ENCODE assay signal across 8 cellular contexts in genomic region chr10:7407368-7408002, GRCh38. TPM values are rescaled to one million over a fixed set of nuclear protein-coding genes. Genes with fewer than 3 reads are reported as not detected.
DNase-seq lines count a peak whose midpoint lies in the region; ATAC-seq and TF ChIP-seq lines count a peak whose summit lies in the region.

No MANE protein-coding gene starts in this region.

- H3K4me3 ChIP-seq in mononuclear cell (ENCODE audit: low read length), result peak overlapping the region; percentile 74

- H3K27ac ChIP-seq in cingulate gyrus (ENCODE audit: low read depth, low read length), result peak overlapping the region; percentile 69

- CTCF ChIA-PET in activated naive CD4-positive, alpha-beta T cell treated with anti-CD3 and anti-CD28 coated beads, Interleukin-2, amount 10 ng/mL, durations not matched to agents 7 days and 5 days (lab: Charles Lee), result interaction anchor here (0.7 to 6.2 kb wide), 5 partner anchors 138 to 487 kb away, joined by 3 to 56 read pairs (median 7); no protein-coding TSS in a partner anchor

- H3K27me3 Mint-ChIP-seq in activated naive CD4-positive, alpha-beta T cell treated with anti-CD3 and anti-CD28 coated beads, Interleukin-2, amount 10 ng/mL, durations not matched to agents 7 days and 5 days, result peaks cover 16% of the 10 kb centered on the region
- peaks cover 90% of the 10 kb centered on the region for H3K27me3 Mint-ChIP-seq in type B pancreatic cell

- TF ChIP-seq CTCF in type B pancreatic cell (conservative IDR thresholded peaks at IDR 0.05), result no peak

- H3K9me3 Mint-ChIP-seq in activated naive CD4-positive, alpha-beta T cell treated with anti-CD3 and anti-CD28 coated beads, Interleukin-2, amount 10 ng/mL, durations not matched to agents 7 days and 5 days, result no peaks in the 10 kb centered on the region
- no peaks in the 10 kb centered on the region for H3K9me3 Mint-ChIP-seq in type B pancreatic cell

- peaks cover 10% of the 10 kb centered on the region for H3K27me3 ChIP-seq in mononuclear cell (ENCODE audit: insufficient read depth, low read length)

- H3K36me3 Mint-ChIP-seq in activated naive CD4-positive, alpha-beta T cell treated with anti-CD3 and anti-CD28 coated beads, Interleukin-2, amount 10 ng/mL, durations not matched to agents 7 days and 5 days, result peaks cover 32% of the 10 kb centered on the region
- H3K36me3 Mint-ChIP-seq in type B pancreatic cell, result peaks cover 8% of the 10 kb centered on the region

- H3K4me3 Mint-ChIP-seq in activated naive CD4-positive, alpha-beta T cell treated with anti-CD3 and anti-CD28 coated beads, Interleukin-2, amount 10 ng/mL, durations not matched to agents 7 days and 5 days, result peak overlapping the region; percentile 90
- H3K4me3 Mint-ChIP-seq in type B pancreatic cell, result peak overlapping the region; percentile 87

- DNase-seq in activated naive CD4-positive, alpha-beta T cell treated with anti-CD3 and anti-CD28 coated beads, Interleukin-2, amount 10 ng/mL, durations not matched to agents 7 days and 5 days, result peak; percentile 29
- DNase-seq in activated naive CD4-positive, alpha-beta T cell (lab: John Stamatoyannopoulos, UW), result no peak
- DNase-seq in type B pancreatic cell (ENCODE audit: extremely low spot score, unreplicated experiment) (no peak), SHP77 treated with DMSO at 0.1 percent for 48 hours (lab: John Stamatoyannopoulos, UW) (no peak), DMS153 treated with DMSO at 0.1 percent for 48 hours (lab: John Stamatoyannopoulos, UW; ENCODE audit: unreplicated experiment) (no peak)

- peaks cover 43% of the 10 kb centered on the region for H3K4me1 ChIP-seq in mononuclear cell (ENCODE audit: insufficient read depth, low read length)

- H3K4me1 Mint-ChIP-seq in activated naive CD4-positive, alpha-beta T cell treated with anti-CD3 and anti-CD28 coated beads, Interleukin-2, amount 10 ng/mL, durations not matched to agents 7 days and 5 days, result peaks cover 56% of the 10 kb centered on the region
- peaks cover 15% of the 10 kb centered on the region for H3K4me1 Mint-ChIP-seq in type B pancreatic cell (ENCODE audit: unreplicated experiment)

- no peak for ATAC-seq in GM21717 (IDR thresholded peaks at IDR 0.05; ENCODE audit: unreplicated experiment)

- no peaks in the 10 kb centered on the region for H3K9me3 ChIP-seq in mononuclear cell (ENCODE audit: low read depth, low read length)

- H3K27ac Mint-ChIP-seq in activated naive CD4-positive, alpha-beta T cell treated with anti-CD3 and anti-CD28 coated beads, Interleukin-2, amount 10 ng/mL, durations not matched to agents 7 days and 5 days, result no peak overlapping the region
- H3K27ac Mint-ChIP-seq in type B pancreatic cell, result peak overlapping the region; percentile 61

RNA-seq across cellular contexts. Expression of gene SFMBT2, which starts 3.3 kb away (rescaled TPM):
- total RNA-seq in mononuclear cell (22.8 TPM), type B pancreatic cell (ENCODE audit: low replicate concordance) (5.4 and 7.2 TPM in 2 replicates)
